In genomic region chr16:11585460-11586374, GRCh38 we compare ENCODE assay signal across 8 cellular contexts. TPM values are rescaled to one million over a fixed set of nuclear protein-coding genes. Genes with fewer than 3 reads are reported as not detected.
A peak's percentile ranks its signal among the peaks of the same experiment; 100 is the strongest.
DNase-seq lines count a peak whose midpoint lies in the region; ATAC-seq and TF ChIP-seq lines count a peak whose summit lies in the region.

No MANE protein-coding gene starts in this region.

- peaks cover 53% of the 10 kb centered on the region for H3K4me1 Mint-ChIP-seq in activated CD8-positive, alpha-beta memory T cell treated with anti-CD3 and anti-CD28 coated beads, Interleukin-2, amount 10 ng/mL, durations not matched to agents 7 days and 5 days

- peak; percentile 15 for ATAC-seq in HG03354 (IDR thresholded peaks at IDR 0.05; ENCODE audit: poor library complexity, severe bottlenecking, unreplicated experiment)
- ATAC-seq in activated CD8-positive, alpha-beta memory T cell treated with anti-CD3 and anti-CD28 coated beads, Interleukin-2, amount 10 ng/mL, durations not matched to agents 7 days and 5 days: no peak

- TF ChIP-seq EP300 in ovary (IDR thresholded peaks at IDR 0.05): no peak

- DNase-seq in EL (peak; percentile 40), fibroblast of the aortic adventitia (ENCODE audit: low read depth) (no peak), ovary (peak; percentile 43 to 59 (median 45)), NCI-H1092 (lab: John Stamatoyannopoulos, UW) (no peak), DMS79 treated with DMSO at 0.1 percent for 48 hours (lab: John Stamatoyannopoulos, UW) (no peak), NCI-H1105 (lab: John Stamatoyannopoulos, UW) (no peak)
- peak; percentile 52 for DNase-seq in activated CD8-positive, alpha-beta memory T cell treated with anti-CD3 and anti-CD28 coated beads, Interleukin-2, amount 10 ng/mL, durations not matched to agents 7 days and 5 days

- CTCF ChIA-PET in activated CD8-positive, alpha-beta memory T cell treated with anti-CD3 and anti-CD28 coated beads, Interleukin-2, amount 10 ng/mL, durations not matched to agents 7 days and 5 days (lab: Charles Lee): interaction anchor here (1.0 to 3.4 kb wide), 7 partner anchors 10 to 56 kb away, joined by 3 to 22 read pairs (median 4); no protein-coding TSS in a partner anchor

- peak overlapping the region; percentile 88 for H3K27ac ChIP-seq in ovary

- intact Hi-C loops in ovary (cut with DNase I): loop anchor here in 2 of 4 donors (5.0 kb wide), 2 partner anchors 47 to 57 kb away; no protein-coding TSS in a partner anchor

- 17 to 21% (median 17%) methylated on average over 16 to 28 of the region's 28 CpGs for WGBS in ovary, 3 donors

- peak overlapping the region; percentile 89 for H3K4me3 Mint-ChIP-seq in activated CD8-positive, alpha-beta memory T cell treated with anti-CD3 and anti-CD28 coated beads, Interleukin-2, amount 10 ng/mL, durations not matched to agents 7 days and 5 days

- no peaks in the 10 kb centered on the region for H3K36me3 ChIP-seq in ovary

- H3K4me3 ChIP-seq in fibroblast of the aortic adventitia (ENCODE audit: low read depth, low read length): peak overlapping the region; percentile 75
- peak overlapping the region; percentile 86 for H3K4me3 ChIP-seq in ovary

- H3K27ac Mint-ChIP-seq in activated CD8-positive, alpha-beta memory T cell treated with anti-CD3 and anti-CD28 coated beads, Interleukin-2, amount 10 ng/mL, durations not matched to agents 7 days and 5 days: peak overlapping the region; percentile 86

- peaks cover 7% of the 10 kb centered on the region for H3K36me3 Mint-ChIP-seq in activated CD8-positive, alpha-beta memory T cell treated with anti-CD3 and anti-CD28 coated beads, Interleukin-2, amount 10 ng/mL, durations not matched to agents 7 days and 5 days

- TF ChIP-seq CTCF in fibroblast of the aortic adventitia (IDR thresholded peaks at IDR 0.05; ENCODE audit: insufficient read depth, low read length) (no peak), ovary (IDR thresholded peaks at IDR 0.05) (no peak)

- H3K4me1 ChIP-seq in ovary (ENCODE audit: insufficient read depth): peaks cover 3% of the 10 kb centered on the region

- no peaks in the 10 kb centered on the region for H3K9me3 ChIP-seq in ovary

- no peaks in the 10 kb centered on the region for H3K9me3 Mint-ChIP-seq in activated CD8-positive, alpha-beta memory T cell treated with anti-CD3 and anti-CD28 coated beads, Interleukin-2, amount 10 ng/mL, durations not matched to agents 7 days and 5 days (ENCODE audit: low read depth)

- TF ChIP-seq POLR2A in ovary (IDR thresholded peaks at IDR 0.05): no peak

- H3K27me3 Mint-ChIP-seq in activated CD8-positive, alpha-beta memory T cell treated with anti-CD3 and anti-CD28 coated beads, Interleukin-2, amount 10 ng/mL, durations not matched to agents 7 days and 5 days: peaks cover 3% of the 10 kb centered on the region

- H3K27me3 ChIP-seq in ovary: no peaks in the 10 kb centered on the region

RNA-seq across cellular contexts. Expression of gene LITAF, which starts 1.0 kb away (rescaled TPM):
- total RNA-seq in activated CD8-positive, alpha-beta memory T cell treated with anti-CD3 and anti-CD28 coated beads, Interleukin-2, amount 10 ng/mL, durations not matched to agents 7 days and 5 days: 100 to 1,000 TPM in 1 of 2 experiments, 10 to 100 TPM in 1; 91.4 to 155 TPM
- total RNA-seq in fibroblast of the aortic adventitia (ENCODE audit: low replicate concordance) (13.9 and 44.6 TPM in 2 replicates), ovary (100 to 1,000 TPM in 4 of 7 donors, 10 to 100 TPM in 3; 39.7 to 169 (median 105) TPM)
- 100 to 1,000 TPM in 1 of 2 donors, 10 to 100 TPM in 1; 49.1 to 139 TPM for polyA plus RNA-seq in ovary

Comparison
In these comparisons a context has a peak if more than half of its experiments do, and no peak if none do; other contexts are left out.
1. DNase-seq: peak in EL (single experiment), activated CD8-positive, alpha-beta memory T cell treated with anti-CD3 and anti-CD28 coated beads, Interleukin-2, amount 10 ng/mL, durations not matched to agents 7 days and 5 days (single experiment) and ovary (5 of 5); none in fibroblast of the aortic adventitia (single experiment), NCI-H1092 (single experiment), DMS79 treated with DMSO at 0.1 percent for 48 hours (single experiment) and NCI-H1105 (single experiment).